1 cellular context compared by ENCODE assay signal in the genomic region with DNA sequence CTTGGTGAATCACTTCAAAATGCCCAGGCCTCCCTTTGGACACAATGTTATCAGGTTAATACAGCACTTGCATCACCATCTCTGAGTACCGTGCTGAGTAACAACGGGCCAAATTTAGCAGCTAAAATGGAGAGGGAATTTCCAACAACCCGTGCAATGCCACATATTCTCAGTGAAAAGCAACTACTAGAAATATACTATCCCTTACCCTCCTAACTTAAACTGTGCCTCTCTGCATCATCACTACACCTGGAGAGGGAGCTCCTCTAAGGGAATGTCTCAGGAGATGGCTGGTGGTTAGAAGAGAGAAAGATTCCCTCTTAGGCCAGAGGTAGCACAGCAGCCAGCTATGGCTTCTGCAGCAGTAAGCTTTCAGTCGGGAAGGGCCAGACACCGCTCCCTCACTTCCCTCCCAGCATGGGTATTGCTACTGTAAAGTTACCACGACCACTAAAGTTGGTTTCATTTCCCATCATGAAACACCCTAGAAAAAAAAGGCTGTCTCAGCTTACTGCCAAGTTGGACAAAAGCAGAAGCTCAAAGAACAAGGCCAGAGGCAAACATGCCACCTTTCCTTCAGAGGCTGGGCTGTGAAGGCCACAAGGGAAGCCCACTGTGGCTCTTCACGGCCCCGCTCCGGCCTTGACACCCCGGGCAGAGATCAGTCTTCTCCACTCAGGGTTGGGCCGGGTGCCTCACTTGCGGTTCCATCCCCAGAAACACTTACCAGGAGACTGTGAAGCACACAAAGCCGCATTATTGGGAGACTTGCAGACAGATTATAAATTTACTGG.
TF ChIP-seq lines count a peak whose summit lies in the region.

No MANE protein-coding gene starts in this region.

TF ChIP-seq in SK-N-SH, 30 proteins besides CTCF, POLR2A, EP300 and RAD21:
- TF ChIP-seq FOXM1 (IDR thresholded peaks at IDR 0.05; ENCODE audit: low read depth), result no peak
- TF ChIP-seq JUND (IDR thresholded peaks at IDR 0.05), result 0 out of 2 replicates have a peak, but pooled peaks have one; percentile 17
- TF ChIP-seq TEAD4 (IDR thresholded peaks at IDR 0.05; ENCODE audit: borderline replicate concordance, insufficient read depth), result 0 out of 2 replicates have a peak, but pooled peaks have one; percentile 23
- 0 out of 2 replicates have a peak, but pooled peaks have one; percentile 18 for TF ChIP-seq YY1 (IDR thresholded peaks at IDR 0.05; ENCODE audit: low read depth)
